ENCODE assay signal across 18 cellular contexts in the genomic region with DNA sequence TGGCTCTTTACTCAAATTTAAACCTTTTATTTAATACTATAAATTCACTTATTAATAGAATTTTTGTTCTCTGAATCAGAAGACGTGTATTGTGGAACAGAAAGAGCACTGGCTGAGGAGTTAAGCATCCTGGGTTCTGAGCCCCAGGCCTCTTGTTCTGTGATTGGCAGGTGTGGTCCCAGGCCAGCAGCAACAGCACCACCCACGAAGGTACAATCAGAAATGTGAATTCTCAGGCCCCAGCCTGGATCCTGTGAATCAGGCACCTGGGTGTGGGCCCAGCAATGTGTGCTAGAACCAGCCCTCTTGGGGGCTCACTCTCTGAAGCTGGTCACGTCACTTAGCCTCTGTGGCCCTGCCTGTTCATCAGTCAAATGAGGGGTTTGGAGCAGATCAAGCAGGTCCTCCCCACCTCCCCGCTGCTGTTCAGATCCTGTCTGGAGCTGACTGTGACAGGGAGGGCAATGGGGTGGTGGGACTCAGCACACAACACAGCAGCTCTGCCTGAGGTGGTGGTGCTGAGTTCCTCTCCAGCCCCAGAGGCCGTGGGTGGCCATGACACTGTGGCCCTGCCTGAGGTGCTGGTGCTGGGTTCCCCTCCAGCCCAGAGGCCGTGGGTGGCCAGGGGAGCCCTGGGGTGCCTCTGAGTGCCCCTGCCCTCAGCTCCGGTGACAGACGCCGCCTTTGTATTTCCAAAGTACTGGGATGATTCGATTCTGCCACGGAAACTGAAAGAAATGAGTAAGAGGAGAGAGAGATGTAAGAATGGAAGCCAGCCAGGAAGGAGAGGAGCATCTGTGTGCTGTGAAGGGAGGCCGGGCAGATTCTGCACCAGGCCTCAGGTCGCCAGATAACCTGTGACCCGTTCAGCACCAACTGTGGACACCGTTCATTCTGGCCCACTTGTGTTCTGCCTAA. TPM values are rescaled to one million over a fixed set of nuclear protein-coding genes. Genes with fewer than 3 reads are reported as not detected.
A peak's percentile ranks its signal among the peaks of the same experiment; 100 is the strongest.
DNase-seq lines count a peak whose midpoint lies in the region; ATAC-seq and TF ChIP-seq lines count a peak whose summit lies in the region.
"Had no signal": no experiment of that assay in that cellular context is flagged by ENCODE, and none has a peak within 500 bp of the region (broad histone marks: within the 10 kb centered on the region; RNA-seq: fewer than 3 reads in every experiment).

No MANE protein-coding gene starts in this region.

- intact Hi-C loops in activated CD4-positive, alpha-beta T cell treated with anti-CD3 and anti-CD28 coated beads for 36 hours (cut with DNase I, micrococcal nuclease): no loop called here
- intact Hi-C loops in activated CD4-positive, alpha-beta memory T cell treated with anti-CD3 and anti-CD28 coated beads for 36 hours (cut with micrococcal nuclease): no loop called here
- intact Hi-C loops in esophagus muscularis mucosa (cut with DNase I): no loop called here
- intact Hi-C loops in Calu3 (cut with micrococcal nuclease; ENCODE audit: unreplicated experiment): no loop called here

- 90% methylated on average over 14 of the region's 15 CpGs for WGBS in esophagus muscularis mucosa

- POLR2A ChIA-PET in activated CD4-positive, alpha-beta T cell treated with anti-CD3 and anti-CD28 coated beads for 36 hours (lab: Charles Lee): no interaction called here
- POLR2A ChIA-PET in activated CD4-positive, alpha-beta memory T cell treated with anti-CD3 and anti-CD28 coated beads for 36 hours (lab: Charles Lee): no interaction called here

- H3K4me3 Mint-ChIP-seq in activated CD4-positive, alpha-beta T cell treated with anti-CD3 and anti-CD28 coated beads for 36 hours: no peak overlapping the region
- H3K4me3 Mint-ChIP-seq in activated CD4-positive, alpha-beta memory T cell treated with anti-CD3 and anti-CD28 coated beads for 36 hours: no peak overlapping the region
- no peak overlapping the region for H3K4me3 Mint-ChIP-seq in Calu3 (ENCODE audit: low read depth, unreplicated experiment)
- H3K4me3 Mint-ChIP-seq: activated naive CD8-positive, alpha-beta T cell had no signal

- H3K36me3 Mint-ChIP-seq in activated CD4-positive, alpha-beta T cell treated with anti-CD3 and anti-CD28 coated beads for 36 hours (ENCODE audit: low read depth): no peaks in the 10 kb centered on the region
- no peaks in the 10 kb centered on the region for H3K36me3 Mint-ChIP-seq in activated CD4-positive, alpha-beta memory T cell treated with anti-CD3 and anti-CD28 coated beads for 36 hours
- no peaks in the 10 kb centered on the region for H3K36me3 Mint-ChIP-seq in Calu3 (ENCODE audit: insufficient read depth, unreplicated experiment)
- H3K36me3 Mint-ChIP-seq: activated naive CD8-positive, alpha-beta T cell had no signal

- TF ChIP-seq EP300 in esophagus muscularis mucosa (IDR thresholded peaks at IDR 0.05): no peak

- no peaks in the 10 kb centered on the region for H3K9me3 ChIP-seq in esophagus muscularis mucosa

- no TSS peak for BruUV-seq in Calu3 (replicated peaks; lab: Mats Ljungman, UMichigan)

- H3K9me3 Mint-ChIP-seq in activated CD4-positive, alpha-beta T cell treated with anti-CD3 and anti-CD28 coated beads for 36 hours (ENCODE audit: low read depth): peaks cover 3% of the 10 kb centered on the region
- H3K9me3 Mint-ChIP-seq in activated CD4-positive, alpha-beta memory T cell treated with anti-CD3 and anti-CD28 coated beads for 36 hours: peaks cover 2% of the 10 kb centered on the region
- peaks cover 1% of the 10 kb centered on the region for H3K9me3 Mint-ChIP-seq in Calu3 (ENCODE audit: low read depth, unreplicated experiment)

- no peaks in the 10 kb centered on the region for H3K36me3 ChIP-seq in esophagus muscularis mucosa
- H3K36me3 ChIP-seq: tibial nerve had no signal

- peak; percentile 81 for ATAC-seq in activated CD4-positive, alpha-beta T cell treated with anti-CD3 and anti-CD28 coated beads for 36 hours
- no peak for ATAC-seq in HG03378 (IDR thresholded peaks at IDR 0.05; ENCODE audit: unreplicated experiment)

- H3K27ac ChIP-seq in esophagus muscularis mucosa (replicated peaks in 1 of 4): no peak overlapping the region
- H3K27ac ChIP-seq: tibial nerve had no signal

- H3K27me3 ChIP-seq in esophagus muscularis mucosa: no peaks in the 10 kb centered on the region
- H3K27me3 ChIP-seq: tibial nerve had no signal

- no peaks in the 10 kb centered on the region for H3K4me1 ChIP-seq in esophagus muscularis mucosa
- H3K4me1 ChIP-seq: tibial nerve had no signal

- DNase-seq in activated CD4-positive, alpha-beta T cell treated with anti-CD3 and anti-CD28 coated beads for 36 hours: peak; percentile 55
- DNase-seq in activated CD4-positive, alpha-beta T cell treated with anti-CD3 and anti-CD28 coated beads, Interleukin-2, amount 50 U/mL, for 4 hours: no peak
- DNase-seq in activated CD4-positive, alpha-beta memory T cell treated with anti-CD3 and anti-CD28 coated beads for 36 hours: peak; percentile 47
- DNase-seq in esophagus muscularis mucosa (ENCODE audit: extremely low spot score) (peak; percentile 70), AG08395 (ENCODE audit: low spot score) (no peak), Calu3 (no peak)
- DNase-seq in stimulated activated CD4-positive, alpha-beta T cell treated with anti-CD3 and anti-CD28 coated beads, Interleukin-4, amount 100 ng/mL, for 24 hours: peak; percentile 1
- DNase-seq: effector memory CD4-positive, alpha-beta T cell; hippocampal formation; NCI-H1436 treated with DMSO at 0.1 percent for 48 hours; NCI-H446; SIG-M5; T-helper 9 cell had no signal

- no peaks in the 10 kb centered on the region for H3K27me3 Mint-ChIP-seq in activated CD4-positive, alpha-beta T cell treated with anti-CD3 and anti-CD28 coated beads for 36 hours
- H3K27me3 Mint-ChIP-seq in activated CD4-positive, alpha-beta memory T cell treated with anti-CD3 and anti-CD28 coated beads for 36 hours: peaks cover 6% of the 10 kb centered on the region
- peaks cover 29% of the 10 kb centered on the region for H3K27me3 Mint-ChIP-seq in Calu3 (ENCODE audit: unreplicated experiment)
- H3K27me3 Mint-ChIP-seq: activated naive CD8-positive, alpha-beta T cell had no signal

- TF ChIP-seq POLR2A in esophagus muscularis mucosa (IDR thresholded peaks at IDR 0.05; ENCODE audit: low read depth): no peak

- CTCF ChIA-PET in activated CD4-positive, alpha-beta T cell treated with anti-CD3 and anti-CD28 coated beads for 36 hours (lab: Charles Lee): no interaction called here
- CTCF ChIA-PET in activated CD4-positive, alpha-beta memory T cell treated with anti-CD3 and anti-CD28 coated beads for 36 hours (lab: Charles Lee): no interaction called here
- CTCF ChIA-PET in Calu3 (lab: Charles Lee): no interaction called here

- no peak overlapping the region for H3K4me3 ChIP-seq in esophagus muscularis mucosa
- H3K4me3 ChIP-seq: tibial nerve had no signal

- TF ChIP-seq CTCF in esophagus muscularis mucosa (IDR thresholded peaks at IDR 0.05) (no peak), Calu3 (IDR thresholded peaks at IDR 0.05; ENCODE audit: unreplicated experiment) (no peak)

- peaks cover 3% of the 10 kb centered on the region for H3K4me1 Mint-ChIP-seq in activated CD4-positive, alpha-beta T cell treated with anti-CD3 and anti-CD28 coated beads for 36 hours
- H3K4me1 Mint-ChIP-seq in activated CD4-positive, alpha-beta memory T cell treated with anti-CD3 and anti-CD28 coated beads for 36 hours (ENCODE audit: low read depth): peaks cover 3% of the 10 kb centered on the region
- H3K4me1 Mint-ChIP-seq in Calu3 (ENCODE audit: low read depth, unreplicated experiment): no peaks in the 10 kb centered on the region

- no peak overlapping the region for H3K27ac Mint-ChIP-seq in activated CD4-positive, alpha-beta T cell treated with anti-CD3 and anti-CD28 coated beads for 36 hours
- no peak overlapping the region for H3K27ac Mint-ChIP-seq in activated CD4-positive, alpha-beta memory T cell treated with anti-CD3 and anti-CD28 coated beads for 36 hours
- H3K27ac Mint-ChIP-seq in Calu3 (ENCODE audit: unreplicated experiment): no peak overlapping the region
- H3K27ac Mint-ChIP-seq: activated naive CD8-positive, alpha-beta T cell had no signal

RNA-seq across cellular contexts. Expression of a gene that starts 41.6 kb away (rescaled TPM):
- not detected for total RNA-seq in activated CD4-positive, alpha-beta T cell treated with anti-CD3 and anti-CD28 coated beads for 36 hours
- total RNA-seq in activated CD4-positive, alpha-beta memory T cell treated with anti-CD3 and anti-CD28 coated beads for 36 hours: not detected
- total RNA-seq in esophagus muscularis mucosa (under 1 TPM in 1 of 4 donors, not detected in 3; 0.17 TPM), Calu3 (2022) (not detected in 2 replicates)
- total RNA-seq: A172; activated CD8-positive, alpha-beta memory T cell treated with anti-CD3 and anti-CD28 coated beads for 36 hours had no signal

Comparison
In these comparisons a context has a peak if more than half of its experiments do, and no peak if none do; other contexts are left out.
1. DNase-seq: peak in activated CD4-positive, alpha-beta T cell treated with anti-CD3 and anti-CD28 coated beads for 36 hours (single experiment), activated CD4-positive, alpha-beta memory T cell treated with anti-CD3 and anti-CD28 coated beads for 36 hours (single experiment), esophagus muscularis mucosa (single experiment) and stimulated activated CD4-positive, alpha-beta T cell treated with anti-CD3 and anti-CD28 coated beads, Interleukin-4, amount 100 ng/mL, for 24 hours (single experiment); none in activated CD4-positive, alpha-beta T cell treated with anti-CD3 and anti-CD28 coated beads, Interleukin-2, amount 50 U/mL, for 4 hours (0 of 2), AG08395 (single experiment) and Calu3 (single experiment).